In the genomic region with DNA sequence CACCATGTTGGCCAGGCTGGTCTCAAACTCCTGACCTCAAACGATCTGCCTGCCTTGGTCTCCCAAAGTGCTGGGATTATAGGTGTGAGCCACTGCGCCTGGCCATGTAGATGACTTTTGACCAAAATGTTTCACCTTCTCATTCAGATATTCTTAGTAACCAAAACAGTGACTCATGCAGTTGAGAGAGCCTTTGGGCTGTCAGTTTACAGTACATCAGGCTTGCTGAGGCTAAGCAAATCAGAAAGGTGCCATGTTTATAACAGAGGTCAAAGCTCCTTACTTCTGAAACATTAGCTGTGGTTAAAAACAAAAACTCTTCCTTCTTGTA, we compare ENCODE assay signal across 8 cellular contexts. TPM values are rescaled to one million over a fixed set of nuclear protein-coding genes. Genes with fewer than 3 reads are reported as not detected.
DNase-seq lines count a peak whose midpoint lies in the region; ATAC-seq and TF ChIP-seq lines count a peak whose summit lies in the region.

No MANE protein-coding gene starts in this region.

- H3F3A ChIP-seq in SK-N-SH (replicated peaks; ENCODE audit: insufficient read depth): peaks cover 27% of the 10 kb centered on the region

- peaks cover 44 to 50% of the 10 kb centered on the region in 2 experiments for H3K36me3 ChIP-seq in SK-N-SH (replicated peaks in 1 of 2; ENCODE audit: control insufficient read depth in 1 of 2, insufficient read depth in 2 of 2, low read length in 1 of 2)
- peaks cover 0 to 75% (median 45%) of the 10 kb centered on the region in 9 donors for H3K36me3 ChIP-seq in heart left ventricle

- no peak for TF ChIP-seq EP300 in SK-N-SH (IDR thresholded peaks at IDR 0.05; ENCODE audit: borderline replicate concordance in 1 of 2, low read depth in 1 of 2, low read length in 1 of 2)

- intact Hi-C loops in heart left ventricle (cut with DNase I): no loop called here

- CTCF ChIA-PET in SK-N-SH (lab: Yijun Ruan, JAX): interaction anchor here (1.2 kb wide), 1 partner anchor 12 kb away, joined by 3 read pairs; no protein-coding TSS in a partner anchor

- peak overlapping the region; percentile 32; the same call in 1 of the 2 replicates for H3K4me2 ChIP-seq in SK-N-SH

- H4K20me1 ChIP-seq in SK-N-SH (ENCODE audit: insufficient read depth): peaks cover 4% of the 10 kb centered on the region; the same call in 1 of the 2 replicates

- TF ChIP-seq RAD21 in SK-N-SH (IDR thresholded peaks at IDR 0.05; ENCODE audit: low read length): no peak

- no peaks in the 10 kb centered on the region for H3K9me3 ChIP-seq in SK-N-SH
- no peaks in the 10 kb centered on the region for H3K9me3 ChIP-seq in heart left ventricle

- POLR2A ChIA-PET in SK-N-SH (lab: Yijun Ruan, JAX): no interaction called here

- peaks cover 25% of the 10 kb centered on the region; the same call in 1 of the 2 replicates for H3K79me2 ChIP-seq in SK-N-SH (ENCODE audit: insufficient read depth)

- DNase-seq in activated CD4-positive, alpha-beta T cell treated with anti-CD3 and anti-CD28 coated beads for 48 hours: peak; percentile 48
- no peak for DNase-seq in activated CD4-positive, alpha-beta T cell treated with anti-CD3 and anti-CD28 coated beads, Interleukin-2, amount 50 U/mL, for 1 hour
- DNase-seq in SK-N-SH: no peak
- no peak for DNase-seq in heart left ventricle
- no peak for DNase-seq in NCI-H1694 treated with DMSO at 0.1 percent for 48 hours (lab: John Stamatoyannopoulos, UW)
- no peak for DNase-seq in KG1 (lab: John Stamatoyannopoulos, UW)
- DNase-seq in NCI-H2107 treated with DMSO at 0.1 percent for 48 hours (lab: John Stamatoyannopoulos, UW; ENCODE audit: unreplicated experiment): no peak

- H3K9me2 ChIP-seq in SK-N-SH: no peaks in the 10 kb centered on the region

- no peak for TF ChIP-seq POLR2A in heart left ventricle (IDR thresholded peaks at IDR 0.05)

- WGBS in SK-N-SH (ENCODE audit: low lambda C conversion rate): 58% methylated on average over 2 of the region's 2 CpGs
- 70 to 91% (median 86%) methylated on average over 2 of the region's 2 CpGs for WGBS in heart left ventricle, 4 donors

- H3K9ac ChIP-seq in SK-N-SH: no peak overlapping the region

- H3K27ac ChIP-seq in SK-N-SH (ENCODE audit: low read depth in 2 of 2, low read length in 1 of 2) (peak overlapping the region in 1 of 2 experiments; percentile 43; a peak in 2 of 4 replicates), heart left ventricle (peak overlapping the region in 11 of 12 donors; percentile 32 to 77 (median 55))

- H3K27me3 ChIP-seq in SK-N-SH (ENCODE audit: insufficient read depth) (no peaks in the 10 kb centered on the region), heart left ventricle (no peaks in the 10 kb centered on the region)

- no peak for TF ChIP-seq CTCF in SK-N-SH (IDR thresholded peaks at IDR 0.05)
- TF ChIP-seq CTCF in heart left ventricle (IDR thresholded peaks at IDR 0.05): no peak

- no peak overlapping the region for H2AFZ ChIP-seq in SK-N-SH (ENCODE audit: low read depth)

- H3K4me3 ChIP-seq in SK-N-SH (ENCODE audit: low read depth in 2 of 2, low read length in 1 of 2) (no peak overlapping the region), heart left ventricle (no peak overlapping the region)

- ATAC-seq in HG02884 (IDR thresholded peaks at IDR 0.05; ENCODE audit: unreplicated experiment): peak; percentile 47
- peak; percentile 63 to 80 (median 76) for ATAC-seq in heart left ventricle

- H3K4me1 ChIP-seq in SK-N-SH (ENCODE audit: control insufficient read depth in 1 of 2, insufficient read depth in 2 of 2, low read depth in 1 of 2, low read length in 1 of 2) (peaks cover 12 to 26% of the 10 kb centered on the region in 2 experiments; a peak in 3 of 4 replicates), heart left ventricle (peaks cover 0 to 72% (median 10%) of the 10 kb centered on the region in 12 donors)

TF ChIP-seq in SK-N-SH, 30 proteins besides CTCF, POLR2A, EP300 and RAD21:
- no peak for TF ChIP-seq TEAD4 (IDR thresholded peaks at IDR 0.05; ENCODE audit: borderline replicate concordance, insufficient read depth)
- peak; percentile 75; the same call in 1 of the 2 replicates for TF ChIP-seq MEF2A (IDR thresholded peaks at IDR 0.05; ENCODE audit: borderline replicate concordance, low read depth)
- TF ChIP-seq TCF12 (IDR thresholded peaks at IDR 0.05): peak; percentile 57
- peak; percentile 54 for TF ChIP-seq JUND (IDR thresholded peaks at IDR 0.05)
- TF ChIP-seq, protein P1, sequence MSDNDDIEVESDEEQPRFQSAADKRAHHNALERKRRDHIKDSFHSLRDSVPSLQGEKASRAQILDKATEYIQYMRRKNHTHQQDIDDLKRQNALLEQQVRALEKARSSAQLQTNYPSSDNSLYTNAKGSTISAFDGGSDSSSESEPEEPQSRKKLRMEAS (IDR thresholded peaks at IDR 0.05; ENCODE audit: low read depth): no peak
- TF ChIP-seq FOSL2 (IDR thresholded peaks at IDR 0.05; ENCODE audit: borderline replicate concordance, low read depth): peak; percentile 50; the same call in 1 of the 2 replicates
- TF ChIP-seq, protein P2, sequence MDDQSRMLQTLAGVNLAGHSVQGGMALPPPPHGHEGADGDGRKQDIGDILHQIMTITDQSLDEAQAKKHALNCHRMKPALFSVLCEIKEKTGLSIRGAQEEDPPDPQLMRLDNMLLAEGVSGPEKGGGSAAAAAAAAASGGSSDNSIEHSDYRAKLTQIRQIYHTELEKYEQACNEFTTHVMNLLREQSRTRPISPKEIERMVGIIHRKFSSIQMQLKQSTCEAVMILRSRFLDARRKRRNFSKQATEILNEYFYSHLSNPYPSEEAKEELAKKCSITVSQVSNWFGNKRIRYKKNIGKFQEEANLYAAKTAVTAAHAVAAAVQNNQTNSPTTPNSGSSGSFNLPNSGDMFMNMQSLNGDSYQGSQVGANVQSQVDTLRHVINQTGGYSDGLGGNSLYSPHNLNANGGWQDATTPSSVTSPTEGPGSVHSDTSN (IDR thresholded peaks at IDR 0.05): peak; percentile 83
- TF ChIP-seq, protein P3, sequence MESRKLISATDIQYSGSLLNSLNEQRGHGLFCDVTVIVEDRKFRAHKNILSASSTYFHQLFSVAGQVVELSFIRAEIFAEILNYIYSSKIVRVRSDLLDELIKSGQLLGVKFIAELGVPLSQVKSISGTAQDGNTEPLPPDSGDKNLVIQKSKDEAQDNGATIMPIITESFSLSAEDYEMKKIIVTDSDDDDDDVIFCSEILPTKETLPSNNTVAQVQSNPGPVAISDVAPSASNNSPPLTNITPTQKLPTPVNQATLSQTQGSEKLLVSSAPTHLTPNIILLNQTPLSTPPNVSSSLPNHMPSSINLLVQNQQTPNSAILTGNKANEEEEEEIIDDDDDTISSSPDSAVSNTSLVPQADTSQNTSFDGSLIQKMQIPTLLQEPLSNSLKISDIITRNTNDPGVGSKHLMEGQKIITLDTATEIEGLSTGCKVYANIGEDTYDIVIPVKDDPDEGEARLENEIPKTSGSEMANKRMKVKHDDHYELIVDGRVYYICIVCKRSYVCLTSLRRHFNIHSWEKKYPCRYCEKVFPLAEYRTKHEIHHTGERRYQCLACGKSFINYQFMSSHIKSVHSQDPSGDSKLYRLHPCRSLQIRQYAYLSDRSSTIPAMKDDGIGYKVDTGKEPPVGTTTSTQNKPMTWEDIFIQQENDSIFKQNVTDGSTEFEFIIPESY (IDR thresholded peaks at IDR 0.05; ENCODE audit: borderline replicate concordance, low read depth): no peak
- TF ChIP-seq MXI1 (IDR thresholded peaks at IDR 0.05; ENCODE audit: low read depth, low read length): no peak
- no peak for TF ChIP-seq FOXM1 (IDR thresholded peaks at IDR 0.05; ENCODE audit: low read depth)

RNA-seq across cellular contexts. Expression of gene CNIH4, which starts 21.0 kb away (rescaled TPM):
- polyA plus RNA-seq in SK-N-SH (2012; rRNA removed): 37.7 and 56.8 TPM in 2 replicates
- 63.4 and 80.0 TPM in 2 replicates for polyA plus RNA-seq in SK-N-SH (2012; cell fraction: cytosol; rRNA removed)
- 24.4 and 26.1 TPM in 2 replicates for polyA plus RNA-seq in SK-N-SH (2012; cell fraction: nucleus; rRNA removed)
- 10 to 100 TPM; 15.7 to 48.6 (median 31.2) TPM for total RNA-seq in heart left ventricle
- polyA plus RNA-seq in heart left ventricle: 10 to 100 TPM; 52.2 to 84.6 TPM

RNA-seq across cellular contexts. Expression of gene NVL, which starts 47.7 kb away (rescaled TPM):
- polyA plus RNA-seq in SK-N-SH (2012; rRNA removed): 12.4 and 17.5 TPM in 2 replicates
- polyA plus RNA-seq in SK-N-SH (2012; cell fraction: cytosol; rRNA removed): 13.4 and 15.1 TPM in 2 replicates
- 37.1 and 40.5 TPM in 2 replicates for polyA plus RNA-seq in SK-N-SH (2012; cell fraction: nucleus; rRNA removed)
- total RNA-seq in heart left ventricle: 10 to 100 TPM in 2 of 9 donors, 1 to 10 TPM in 7; 4.8 to 14.8 (median 8.7) TPM
- polyA plus RNA-seq in heart left ventricle: 10 to 100 TPM; 11.8 to 14.1 TPM

RNA-seq across cellular contexts. Expression of gene WDR26, which starts 57.0 kb away (rescaled TPM):
- polyA plus RNA-seq in SK-N-SH (2012; rRNA removed) (21.2 and 21.9 TPM in 2 replicates), heart left ventricle (10 to 100 TPM; 20.2 to 28.7 TPM)
- 45.6 and 46.1 TPM in 2 replicates for polyA plus RNA-seq in SK-N-SH (2012; cell fraction: cytosol; rRNA removed)
- polyA plus RNA-seq in SK-N-SH (2012; cell fraction: nucleus; rRNA removed): 21.5 and 50.0 TPM in 2 replicates
- 10 to 100 TPM; 44.3 to 83.8 (median 64.2) TPM for total RNA-seq in heart left ventricle
